22 cellular contexts compared by ENCODE assay signal in the genomic region with DNA sequence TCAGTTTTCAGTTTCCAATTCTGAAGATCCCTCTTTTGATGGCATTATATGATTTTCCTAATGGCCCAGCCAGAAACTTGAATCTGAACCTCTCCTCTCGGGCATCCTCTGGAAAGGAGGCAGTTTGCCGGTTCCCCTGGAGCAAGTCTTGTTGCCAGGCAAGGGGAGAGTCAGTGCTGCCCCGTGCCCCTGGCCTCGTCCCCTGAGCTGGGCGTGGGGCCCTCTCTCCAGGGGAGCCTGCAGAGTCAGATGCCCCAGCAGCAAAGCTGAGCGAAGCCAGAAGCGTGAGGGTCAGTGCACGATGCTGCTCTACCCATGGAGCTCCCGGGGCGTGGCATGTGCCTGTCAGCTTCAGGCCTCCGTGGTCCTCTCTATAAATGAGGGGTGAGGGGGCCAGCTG. TPM values are rescaled to one million over a fixed set of nuclear protein-coding genes. Genes with fewer than 3 reads are reported as not detected.
DNase-seq lines count a peak whose midpoint lies in the region; ATAC-seq and TF ChIP-seq lines count a peak whose summit lies in the region.
"Had no signal": no experiment of that assay in that cellular context is flagged by ENCODE, and none has a peak within 500 bp of the region (broad histone marks: within the 10 kb centered on the region; RNA-seq: fewer than 3 reads in every experiment).

No MANE protein-coding gene starts in this region.

- no peak for TF ChIP-seq CTCF in dorsolateral prefrontal cortex (IDR thresholded peaks at IDR 0.05 in 54 of 56, conservative IDR thresholded peaks at IDR 0.05 in 2 of 56; ENCODE audit: low read depth in 1 of 56, partially characterized antibody in 56 of 56)

- H3K4me1 ChIP-seq in right cardiac atrium (ENCODE audit: control insufficient read depth, insufficient read depth, low read length), result no peaks in the 10 kb centered on the region
- H3K4me1 ChIP-seq: BLaER1 had no signal

- no peaks in the 10 kb centered on the region for H3K9me3 ChIP-seq in right cardiac atrium (ENCODE audit: control insufficient read depth, low read length)
- H3K9me3 ChIP-seq: BE2C, BLaER1 had no signal

- WGBS in right cardiac atrium, result 84% methylated on average over 11 of the region's 11 CpGs

- H3K27ac ChIP-seq in right cardiac atrium (ENCODE audit: low read length) (no peak overlapping the region), dorsolateral prefrontal cortex (peak overlapping the region in 31 of 59 donors; percentile 11 to 87 (median 70))
- H3K27ac ChIP-seq: BLaER1 had no signal

- no peak for ATAC-seq in right cardiac atrium
- no peak for ATAC-seq in left ventricle myocardium superior
- no peak for ATAC-seq in sciatic nerve

- no peaks in the 10 kb centered on the region for H3K27me3 ChIP-seq in right cardiac atrium (ENCODE audit: control insufficient read depth, insufficient read depth)
- peaks cover 0 to 4% (median 0%) of the 10 kb centered on the region in 45 donors for H3K27me3 ChIP-seq in dorsolateral prefrontal cortex
- H3K27me3 ChIP-seq: BE2C had no signal

- DNase-seq in right cardiac atrium (peak in 2 of 3 donors; percentile 20 to 28), left ventricle myocardium superior (no peak), dorsolateral prefrontal cortex (no peak), medulla oblongata (ENCODE audit: extremely low spot score) (peak; percentile 25), NCI-H128 (lab: John Stamatoyannopoulos, UW; ENCODE audit: unreplicated experiment) (no peak), NCI-H1048 (lab: John Stamatoyannopoulos, UW) (no peak), sciatic nerve (ENCODE audit: low spot score) (no peak)
- DNase-seq: 8988T; ACHN; BE2C; CD4-positive, alpha-beta memory T cell; CD4-positive, CD25-positive, alpha-beta regulatory T cell; CD8-positive, alpha-beta memory T cell; COR-L47; DMS 273 treated with DMSO at 0.1 percent for 48 hours; DMS153; DMS53; DMS79; DND-41; EL; GDM1 had no signal

- H3K4me3 ChIP-seq in right cardiac atrium (ENCODE audit: low read length), result no peak overlapping the region
- H3K4me3 ChIP-seq in dorsolateral prefrontal cortex, result no peak overlapping the region
- H3K4me3 ChIP-seq: BLaER1 had no signal

- intact Hi-C loops in right cardiac atrium (cut with DNase I), result no loop called here
- intact Hi-C loops in left ventricle myocardium superior (cut with micrococcal nuclease), result no loop called here
- intact Hi-C loops in dorsolateral prefrontal cortex (cut with DNase I), result no loop called here
- intact Hi-C loops in sciatic nerve (cut with DNase I), result no loop called here

RNA-seq across cellular contexts. Expression of a gene that starts 14.0 kb away (rescaled TPM):
- total RNA-seq in right cardiac atrium (10 to 100 TPM in 2 of 4 donors, 1 to 10 TPM in 2; 8.8 to 19.0 (median 9.5) TPM), left ventricle myocardium superior (12.5 TPM), dorsolateral prefrontal cortex (1,000 to 10,000 TPM in 2 of 120 experiments, 100 to 1,000 TPM in 118; 171 to 1,128 (median 638) TPM), sciatic nerve (40.7 TPM)
- 19.1 TPM for polyA plus RNA-seq in right cardiac atrium
- total RNA-seq: CD4-positive, alpha-beta memory T cell; CD4-positive, CD25-positive, alpha-beta regulatory T cell; CD8-positive, alpha-beta memory T cell had no signal
- polyA plus RNA-seq: CD4-positive, alpha-beta memory T cell; CD4-positive, CD25-positive, alpha-beta regulatory T cell; CD8-positive, alpha-beta memory T cell had no signal

Comparison
In these comparisons a context has a peak if more than half of its experiments do, and no peak if none do; other contexts are left out.
1. DNase-seq: peak in right cardiac atrium (2 of 3) and medulla oblongata (single experiment); none in left ventricle myocardium superior (single experiment), dorsolateral prefrontal cortex (0 of 10), NCI-H128 (single experiment), NCI-H1048 (single experiment) and sciatic nerve (single experiment).